ENCODE assay signal across 22 cellular contexts in genomic region chr7:29127527-29127926, GRCh38. TPM values are rescaled to one million over a fixed set of nuclear protein-coding genes. Genes with fewer than 3 reads are reported as not detected.
"Had no signal": no experiment of that assay in that cellular context is flagged by ENCODE, and none has a peak within 500 bp of the region (broad histone marks: within the 10 kb centered on the region; RNA-seq: fewer than 3 reads in every experiment).

No MANE protein-coding gene starts in this region.

- H3K4me1 ChIP-seq: prostate gland had no signal

- H3K4me2 ChIP-seq: hepatocyte had no signal

- H3K79me2 ChIP-seq: hepatocyte had no signal

- DNase-seq: activated CD4-positive, alpha-beta T cell treated with anti-CD3 and anti-CD28 coated beads, Interleukin-2, amount 10 ng/mL, durations not matched to agents 7 days and 5 days; activated CD4-positive, CD25-positive, alpha-beta regulatory T cell treated with anti-CD3 and anti-CD28 coated beads, Interleukin-2, amount 50 U/mL, for 72 hours; activated CD8-positive, alpha-beta memory T cell treated with anti-CD3 and anti-CD28 coated beads, Interleukin-2, amount 10 ng/mL, durations not matched to agents 7 days and 5 days; activated CD8-positive, alpha-beta T cell treated with anti-CD3 and anti-CD28 coated beads for 36 hours; activated effector memory CD4-positive, alpha-beta T cell treated with anti-CD3 and anti-CD28 coated beads, Interleukin-2, amount 50 U/mL, for 16 hours; activated naive CD4-positive, alpha-beta T cell treated with anti-CD3 and anti-CD28 coated beads, Interleukin-2, amount 10 ng/mL, durations not matched to agents 7 days and 5 days; activated T-cell treated with anti-CD3 and anti-CD28 coated beads for 4 hours; amygdala; foreskin melanocyte; glutamatergic neuron; mesenchymal stem cell; mucosa of descending colon; right cardiac atrium; stimulated activated CD4-positive, alpha-beta T cell treated with anti-CD3 and anti-CD28 coated beads, Interleukin-4, amount 100 ng/mL, for 4 hours; stimulated activated naive CD8-positive, alpha-beta T cell treated with anti-CD3 and anti-CD28 coated beads, Interleukin-15, Interleukin-2, amounts not matched to agents 100 U/mL and 50 U/mL, for 24 hours; substantia nigra; T-helper 2 cell; thyroid gland had no signal

- H3K4me3 ChIP-seq: coronary artery, hepatocyte, mucosa of descending colon, prostate gland, thyroid gland had no signal

- H3K27me3 ChIP-seq: hepatocyte, thyroid gland had no signal

- H3K36me3 ChIP-seq: prostate gland, thyroid gland had no signal

- H3K27ac ChIP-seq: coronary artery, hepatocyte, prostate gland, thyroid gland, VCaP had no signal

- H3K9me3 ChIP-seq: mucosa of descending colon, prostate gland, thyroid gland had no signal

- ATAC-seq: activated CD8-positive, alpha-beta memory T cell treated with anti-CD3 and anti-CD28 coated beads, Interleukin-2, amount 10 ng/mL, durations not matched to agents 7 days and 5 days; activated CD8-positive, alpha-beta T cell treated with anti-CD3 and anti-CD28 coated beads for 36 hours; right cardiac atrium; stimulated activated naive CD8-positive, alpha-beta T cell treated with anti-CD3 and anti-CD28 coated beads, Interleukin-15, Interleukin-2, amounts not matched to agents 100 U/mL and 50 U/mL, for 24 hours had no signal

- H2AFZ ChIP-seq: hepatocyte had no signal

RNA-seq across cellular contexts. Expression of gene CPVL, which starts 18.8 kb away (rescaled TPM):
- total RNA-seq: activated CD4-positive, alpha-beta T cell treated with anti-CD3 and anti-CD28 coated beads, Interleukin-2, amount 10 ng/mL, durations not matched to agents 7 days and 5 days; activated CD8-positive, alpha-beta T cell treated with anti-CD3 and anti-CD28 coated beads for 36 hours had no signal
